15 cellular contexts compared by ENCODE assay signal in genomic region chr4:165209796-165210195, GRCh38. TPM values are rescaled to one million over a fixed set of nuclear protein-coding genes. Genes with fewer than 3 reads are reported as not detected.
DNase-seq lines count a peak whose midpoint lies in the region; ATAC-seq, FAIRE-seq and TF ChIP-seq lines count a peak whose summit lies in the region.
"Had no signal": no experiment of that assay in that cellular context is flagged by ENCODE, and none has a peak within 500 bp of the region (broad histone marks: within the 10 kb centered on the region; RNA-seq: fewer than 3 reads in every experiment).

No MANE protein-coding gene starts in this region.

- H3K4me1 Mint-ChIP-seq in activated B cell treated with CpG ODN at 0.5 μM for 24 hours (peaks cover 80% of the 10 kb centered on the region), Calu3 (ENCODE audit: low read depth, unreplicated experiment) (peaks cover 40% of the 10 kb centered on the region)

- no peaks in the 10 kb centered on the region for H4K20me1 ChIP-seq in HepG2 (ENCODE audit: insufficient read depth, low read length)

- DNase-seq in HepG2 (ENCODE audit: low spot score), result no peak
- no peak for DNase-seq in right lobe of liver
- DNase-seq in activated B cell treated with CpG ODN at 0.5 μM for 24 hours, result no peak
- DNase-seq in globus pallidus (ENCODE audit: low spot score), result peak; percentile 46
- DNase-seq in upper lobe of right lung, result no peak
- no peak for DNase-seq in Calu3
- DNase-seq in GM19238 (ENCODE audit: insufficient read length, low spot score), result no peak
- DNase-seq: activated CD8-positive, alpha-beta memory T cell treated with anti-CD3 and anti-CD28 coated beads, Interleukin-2, amount 50 U/mL, for 48 hours; aorta; foreskin fibroblast; SIG-M5; stimulated activated CD4-positive, alpha-beta T cell treated with anti-CD3 and anti-CD28 coated beads, Interleukin-4, amount 100 ng/mL, for 24 hours; stimulated activated naive CD4-positive, alpha-beta T cell treated with Interleukin-2 at 50 U/mL for 16 hours had no signal

- peak overlapping the region; percentile 52 for H3K4me2 ChIP-seq in HepG2 (ENCODE audit: low read depth, low read length)

- in situ Hi-C loops in HepG2 (cut with HindIII; ENCODE audit: extremely low pct_ligation_motif_present, low pct_unique_long_range_greater_than_20kb), result loop anchor here (5.0 kb wide), 1 partner anchor 118 kb away; the partner anchor contains the start of gene MSMO1

- H3K36me3 ChIP-seq in HepG2 (replicated peaks in 1 of 2; ENCODE audit: control insufficient read depth in 1 of 2, insufficient read depth in 2 of 2, low read length in 2 of 2) (no peaks in the 10 kb centered on the region), right lobe of liver (no peaks in the 10 kb centered on the region), upper lobe of right lung (no peaks in the 10 kb centered on the region)
- H3K36me3 ChIP-seq: right atrium auricular region had no signal

- no peak for FAIRE-seq in HepG2 (lab: Jason Lieb, UNC)

- no peak for TF ChIP-seq RAD21 in HepG2 (CRISPR knock-in tag; IDR thresholded peaks at IDR 0.05)

- no peaks in the 10 kb centered on the region for H3K9me3 Mint-ChIP-seq in activated B cell treated with CpG ODN at 0.5 μM for 24 hours
- H3K9me3 Mint-ChIP-seq in Calu3 (ENCODE audit: low read depth, unreplicated experiment), result no peaks in the 10 kb centered on the region

- H3K27ac Mint-ChIP-seq in activated B cell treated with CpG ODN at 0.5 μM for 24 hours (no peak overlapping the region), Calu3 (ENCODE audit: unreplicated experiment) (no peak overlapping the region)

- H3K27ac ChIP-seq in HepG2 (ENCODE audit: extremely low read length, insufficient read depth, low read length) (no peak overlapping the region), right lobe of liver (no peak overlapping the region), upper lobe of right lung (no peak overlapping the region)
- H3K27ac ChIP-seq: right atrium auricular region had no signal

- H3K4me3 Mint-ChIP-seq in activated B cell treated with CpG ODN at 0.5 μM for 24 hours, result peak overlapping the region; percentile 46
- H3K4me3 Mint-ChIP-seq in Calu3 (ENCODE audit: low read depth, unreplicated experiment), result no peak overlapping the region

- H3K4me3 ChIP-seq in HepG2 (replicated peaks in 1 of 3; ENCODE audit: insufficient read depth in 1 of 3, low read depth in 2 of 3, low read length in 3 of 3) (no peak overlapping the region; a peak in 2 of 6 replicates), right lobe of liver (no peak overlapping the region), upper lobe of right lung (peak overlapping the region; percentile 82)
- H3K4me3 ChIP-seq: right atrium auricular region had no signal

- H3K27me3 ChIP-seq in HepG2 (ENCODE audit: control insufficient read depth in 1 of 2, insufficient read depth in 2 of 2, low read length in 2 of 2) (no peaks in the 10 kb centered on the region; a peak in 1 of 5 replicates), right lobe of liver (no peaks in the 10 kb centered on the region), upper lobe of right lung (no peaks in the 10 kb centered on the region)
- H3K27me3 ChIP-seq: right atrium auricular region had no signal

- peaks cover 41% of the 10 kb centered on the region for H3K79me2 ChIP-seq in HepG2 (ENCODE audit: insufficient read depth, low read length)

- intact Hi-C loops in HepG2 (cut with micrococcal nuclease; ENCODE audit: unreplicated experiment), result loop anchor here (5.0 kb wide), 2 partner anchors 77 to 97 kb away; partner anchors contain the start of gene TMEM192
- intact Hi-C loops in right lobe of liver (cut with DNase I), result no loop called here
- intact Hi-C loops in activated B cell treated with CpG ODN at 0.5 μM for 24 hours (cut with micrococcal nuclease), result loop anchor here (10.0 kb wide), 1 partner anchor 45 kb away; no protein-coding TSS in a partner anchor
- intact Hi-C loops in upper lobe of right lung (cut with DNase I), result no loop called here
- intact Hi-C loops in Calu3 (cut with micrococcal nuclease; ENCODE audit: unreplicated experiment), result loop anchor here (5.0 kb wide), 1 partner anchor 77 kb away; no protein-coding TSS in a partner anchor

- CTCF ChIA-PET in HepG2 (lab: Yijun Ruan, JAX; ENCODE audit: low intra/inter-chr PET ratio, low total read pairs), result no interaction called here
- CTCF ChIA-PET in activated B cell treated with CpG ODN at 0.5 μM for 24 hours (lab: Charles Lee), result no interaction called here
- CTCF ChIA-PET in Calu3 (lab: Charles Lee), result no interaction called here

- no peak overlapping the region for H2AFZ ChIP-seq in HepG2 (ENCODE audit: low read length)

- H3K36me3 Mint-ChIP-seq in activated B cell treated with CpG ODN at 0.5 μM for 24 hours (ENCODE audit: low read depth) (peaks cover 3% of the 10 kb centered on the region), Calu3 (ENCODE audit: insufficient read depth, unreplicated experiment) (peaks cover 7% of the 10 kb centered on the region)

- no peak for TF ChIP-seq POLR2A in HepG2 (IDR thresholded peaks at IDR 0.05; ENCODE audit: insufficient read depth in 1 of 2, low read depth in 2 of 2, low read length in 2 of 2)
- TF ChIP-seq POLR2A in right lobe of liver (IDR thresholded peaks at IDR 0.05), result no peak

- POLR2A ChIA-PET in HepG2 (lab: Yijun Ruan, JAX), result no interaction called here
- POLR2A ChIA-PET in activated B cell treated with CpG ODN at 0.5 μM for 24 hours (lab: Charles Lee), result interaction anchor here (1.2 kb wide), 1 partner anchor 118 kb away, joined by 3 read pairs; the partner anchor contains the start of gene MSMO1

- 56% methylated on average over 5 of the region's 5 CpGs for WGBS in HepG2 (ENCODE audit: low lambda C conversion rate)
- WGBS in right lobe of liver (ENCODE audit: insufficient coverage, low coverage, low lambda C conversion rate, missing lambda C conversion rate), result 62% methylated on average over 5 of the region's 5 CpGs

- TF ChIP-seq EP300 in HepG2 (IDR thresholded peaks at IDR 0.05; ENCODE audit: low read depth in 2 of 2, low read length in 2 of 2) (no peak), HepG2 (CRISPR knock-in tag; IDR thresholded peaks at IDR 0.05; ENCODE audit: borderline replicate concordance) (no peak)

- no peak for TF ChIP-seq CTCF in HepG2 (CRISPR knock-in tag; IDR thresholded peaks at IDR 0.05)
- TF ChIP-seq CTCF in right lobe of liver (IDR thresholded peaks at IDR 0.05), result no peak
- TF ChIP-seq CTCF in activated B cell treated with CpG ODN at 0.5 μM for 24 hours (IDR thresholded peaks at IDR 0.05), result no peak
- no peak for TF ChIP-seq CTCF in upper lobe of right lung (IDR thresholded peaks at IDR 0.05)
- no peak for TF ChIP-seq CTCF in Calu3 (IDR thresholded peaks at IDR 0.05; ENCODE audit: unreplicated experiment)

- H3K9me3 ChIP-seq in HepG2 (ENCODE audit: low read length), result no peaks in the 10 kb centered on the region
- H3K9me3 ChIP-seq in right lobe of liver, result no peaks in the 10 kb centered on the region
- H3K9me3 ChIP-seq in upper lobe of right lung, result no peaks in the 10 kb centered on the region
- H3K9me3 ChIP-seq: right atrium auricular region had no signal

- no peak overlapping the region for H3K9ac ChIP-seq in HepG2 (ENCODE audit: insufficient read depth, low read depth, low read length)

- H3K4me1 ChIP-seq in HepG2 (ENCODE audit: insufficient read depth, low read length) (peaks cover 51% of the 10 kb centered on the region), right lobe of liver (peaks cover 0 to 28% (median 13%) of the 10 kb centered on the region in 4 donors), upper lobe of right lung (peaks cover 20% of the 10 kb centered on the region)

- BruUV-seq in HepG2 (replicated peaks; lab: Mats Ljungman, UMichigan), result TSS peak; percentile 50
- no TSS peak for BruUV-seq in Calu3 (replicated peaks; lab: Mats Ljungman, UMichigan)

- H3K27me3 Mint-ChIP-seq in activated B cell treated with CpG ODN at 0.5 μM for 24 hours (no peaks in the 10 kb centered on the region), Calu3 (ENCODE audit: unreplicated experiment) (no peaks in the 10 kb centered on the region)

- ATAC-seq in HepG2 (no peak), right lobe of liver (no peak), activated B cell treated with CpG ODN at 0.5 μM for 24 hours (ENCODE audit: low read depth) (no peak), upper lobe of right lung (no peak), GM18861 (IDR thresholded peaks at IDR 0.05; ENCODE audit: unreplicated experiment) (no peak)

TF ChIP-seq in HepG2, 621 proteins besides CTCF, POLR2A, EP300 and RAD21 (continues in another document):
- TF ChIP-seq NCOA2 (CRISPR knock-in tag; IDR thresholded peaks at IDR 0.05), result no peak
- TF ChIP-seq ZNF670 (CRISPR knock-in tag; IDR thresholded peaks at IDR 0.05; ENCODE audit: borderline replicate concordance), result no peak

RNA-seq across cellular contexts. Expression of gene KLHL2, which starts 2.4 kb away (rescaled TPM):
- 14.4 and 17.6 TPM in 2 replicates for total RNA-seq in HepG2 (2016; rRNA removed; fragmentation: Illumina TruSeq; extraction: Trizol)
- total RNA-seq in HepG2 (2016; cell fraction: cytosol; rRNA removed; fragmentation: Illumina TruSeq; extraction: Trizol; ENCODE audit: low read depth), result 52.4 and 52.6 TPM in 2 replicates
- total RNA-seq in HepG2 (2016; cell fraction: insoluble cytoplasmic fraction; rRNA removed; fragmentation: Illumina TruSeq; extraction: Trizol), result 14.9 and 17.3 TPM in 2 replicates
- total RNA-seq in HepG2 (2016; cell fraction: membrane; rRNA removed; fragmentation: Illumina TruSeq; extraction: Trizol), result 23.8 and 25.0 TPM in 2 replicates
- 11.9 and 12.8 TPM in 2 replicates for total RNA-seq in HepG2 (2016; cell fraction: nucleus; rRNA removed; fragmentation: Illumina TruSeq; extraction: Trizol)
- polyA plus RNA-seq in HepG2 (2011; rRNA removed), result 7.3 and 9.2 TPM in 2 replicates
- 4.0 and 6.6 TPM in 2 replicates for polyA plus RNA-seq in HepG2 (2011; cell fraction: cytosol; rRNA removed)
- 4.0 and 5.2 TPM in 2 replicates for polyA plus RNA-seq in HepG2 (2011; cell fraction: nucleus; rRNA removed)
- polyA plus RNA-seq in HepG2 (2012), result 9.3 and 10.4 TPM in 2 replicates
- 5.6 and 5.7 TPM in 2 replicates for polyA plus RNA-seq in HepG2 (2016; cell fraction: cytosol; fragmentation: Illumina TruSeq; extraction: Trizol; ENCODE audit: low read depth)
- polyA plus RNA-seq in HepG2 (2016; cell fraction: insoluble cytoplasmic fraction; fragmentation: Illumina TruSeq; extraction: Trizol; ENCODE audit: low read depth), result 13.3 and 13.7 TPM in 2 replicates
- polyA plus RNA-seq in HepG2 (2016; cell fraction: membrane; fragmentation: Illumina TruSeq; extraction: Trizol; ENCODE audit: low read depth), result 10.8 and 11.4 TPM in 2 replicates
- polyA plus RNA-seq in HepG2 (2016; cell fraction: nucleus; fragmentation: Illumina TruSeq; extraction: Trizol; ENCODE audit: insufficient read depth, low read depth), result 12.2 and 13.7 TPM in 2 replicates
- 3.6 and 4.7 TPM in 2 replicates for polyA minus RNA-seq in HepG2 (2011; rRNA and poly(A)+ RNA removed; ENCODE audit: low replicate concordance)
- 4.5 and 5.6 TPM in 2 replicates for polyA minus RNA-seq in HepG2 (2011; cell fraction: cytosol; rRNA and poly(A)+ RNA removed)
- polyA minus RNA-seq in HepG2 (2011; cell fraction: nucleus; rRNA and poly(A)+ RNA removed), result 12.9 and 14.2 TPM in 2 replicates
- total RNA-seq in right lobe of liver, result 10 to 100 TPM; 15.6 to 25.3 (median 20.3) TPM
- 21.5 and 21.9 TPM in 2 replicates for total RNA-seq in activated B cell treated with CpG ODN at 0.5 μM for 24 hours
- 44.3 TPM for total RNA-seq in upper lobe of right lung
- 12.9 and 13.8 TPM in 2 replicates for total RNA-seq in Calu3 (2022)

Comparison
In these comparisons a context has a peak if more than half of its experiments do, and no peak if none do; other contexts are left out.
1. intact Hi-C loops: an anchor here in HepG2 (5.0 kb wide), activated B cell treated with CpG ODN at 0.5 μM for 24 hours (10.0 kb wide) and Calu3 (5.0 kb wide); none called in right lobe of liver and upper lobe of right lung.